7 cellular contexts compared by ENCODE assay signal in the genomic region with DNA sequence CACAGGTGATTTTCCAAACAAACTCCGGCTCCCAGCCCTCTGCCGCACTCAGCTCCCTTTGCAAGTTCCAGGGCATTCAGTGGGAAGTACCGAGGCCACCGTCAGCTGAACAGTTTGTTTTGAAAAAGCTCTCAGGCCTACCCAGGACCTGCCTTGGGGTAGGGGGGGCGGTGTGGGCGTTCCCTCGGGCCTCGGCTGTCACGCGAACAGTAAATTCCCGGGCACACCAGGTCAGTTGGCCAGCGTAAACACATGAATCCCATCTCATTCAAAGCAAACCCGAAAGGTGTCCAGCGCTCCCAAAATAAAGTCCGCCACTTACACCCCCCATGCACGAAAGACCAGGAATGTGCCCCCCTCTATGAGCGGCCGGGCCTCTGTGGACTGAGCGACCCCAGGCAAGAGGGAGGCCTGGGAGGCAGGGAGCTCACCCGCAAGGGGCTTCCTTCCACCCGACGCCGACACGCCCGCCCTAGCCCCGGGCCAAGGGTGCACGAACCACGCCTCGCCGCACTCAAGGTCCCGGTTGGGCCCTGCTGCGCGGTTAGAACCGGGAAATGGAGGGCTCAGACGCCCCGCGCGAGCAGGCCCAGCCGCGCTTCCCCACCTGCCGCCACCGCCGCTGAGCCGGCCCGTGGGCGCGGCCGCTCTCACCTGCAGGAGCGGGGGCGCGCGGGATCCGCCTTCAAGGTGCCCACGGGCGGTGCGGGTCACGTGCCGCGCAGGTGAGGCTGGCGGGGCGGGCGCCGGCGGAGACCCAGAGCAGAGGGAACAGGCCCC. TPM values are rescaled to one million over a fixed set of nuclear protein-coding genes. Genes with fewer than 3 reads are reported as not detected.
DNase-seq lines count a peak whose midpoint lies in the region; ATAC-seq and TF ChIP-seq lines count a peak whose summit lies in the region.

A gene with protein sequence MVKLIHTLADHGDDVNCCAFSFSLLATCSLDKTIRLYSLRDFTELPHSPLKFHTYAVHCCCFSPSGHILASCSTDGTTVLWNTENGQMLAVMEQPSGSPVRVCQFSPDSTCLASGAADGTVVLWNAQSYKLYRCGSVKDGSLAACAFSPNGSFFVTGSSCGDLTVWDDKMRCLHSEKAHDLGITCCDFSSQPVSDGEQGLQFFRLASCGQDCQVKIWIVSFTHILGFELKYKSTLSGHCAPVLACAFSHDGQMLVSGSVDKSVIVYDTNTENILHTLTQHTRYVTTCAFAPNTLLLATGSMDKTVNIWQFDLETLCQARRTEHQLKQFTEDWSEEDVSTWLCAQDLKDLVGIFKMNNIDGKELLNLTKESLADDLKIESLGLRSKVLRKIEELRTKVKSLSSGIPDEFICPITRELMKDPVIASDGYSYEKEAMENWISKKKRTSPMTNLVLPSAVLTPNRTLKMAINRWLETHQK (minus strand): TSS at position 775 of the 780 bp plus-strand sequence. CDS start 3,634 bp downstream, outside the sequence.

- H3K4me1 ChIP-seq in ectodermal cell (ENCODE audit: control insufficient read depth, insufficient read depth, low read length) (peaks cover 8% of the 10 kb centered on the region), lower lobe of right lung (peaks cover 27% of the 10 kb centered on the region)

- H3K27me3 ChIP-seq in H7 (ENCODE audit: control insufficient read depth, insufficient read depth, low read length) (no peaks in the 10 kb centered on the region), MG63 (no peaks in the 10 kb centered on the region), ectodermal cell (ENCODE audit: control insufficient read depth, insufficient read depth, low read length, poor library complexity, severe bottlenecking) (no peaks in the 10 kb centered on the region), lower lobe of right lung (ENCODE audit: low read depth) (no peaks in the 10 kb centered on the region)

- TF ChIP-seq CTCF in WI38 (IDR thresholded peaks at IDR 0.05; ENCODE audit: low read depth, low read length) (no peak), lower lobe of right lung (IDR thresholded peaks at IDR 0.05) (no peak)

- peak; percentile 75 to 82 for ATAC-seq in lower lobe of right lung

- intact Hi-C loops in lower lobe of right lung (cut with DNase I): no loop called here

- H3K4me3 ChIP-seq in GM08714 (ENCODE audit: low read length) (peak within 1 kb of the TSS; percentile 83), H7 (ENCODE audit: insufficient read depth, low read depth, low read length) (peak within 1 kb of the TSS; percentile 81), MG63 (peak within 1 kb of the TSS; percentile 62), WI38 (ENCODE audit: low read depth, low read length) (peak within 1 kb of the TSS; percentile 86), ectodermal cell (ENCODE audit: insufficient read depth, low read depth, low read length) (peak within 1 kb of the TSS; percentile 86), lower lobe of right lung (peak within 1 kb of the TSS; percentile 70)

- WGBS in ectodermal cell, 2 experiments: 2 to 3% methylated on average over 64 of the region's 64 CpGs

- DNase-seq in H7 (peak; percentile 72), MG63 (peak; percentile 77), lower lobe of right lung (peak; percentile 87)
- DNase-seq in stimulated activated CD8-positive, alpha-beta memory T cell treated with anti-CD3 and anti-CD28 coated beads, Interleukin-4, amount 100 ng/mL, for 24 hours (ENCODE audit: low read depth): peak; percentile 39

- H3K27ac ChIP-seq in ectodermal cell (ENCODE audit: insufficient read depth, low read depth, low read length, poor library complexity, severe bottlenecking) (peak within 1 kb of the TSS; percentile 91), lower lobe of right lung (peak within 1 kb of the TSS; percentile 91)

- H3K9me3 ChIP-seq in MG63 (no peaks in the 10 kb centered on the region), ectodermal cell (ENCODE audit: control insufficient read depth, low read length) (no peaks in the 10 kb centered on the region), lower lobe of right lung (no peaks in the 10 kb centered on the region)

- H3K36me3 ChIP-seq in H7 (replicated peaks; ENCODE audit: control insufficient read depth, insufficient read depth, low read length) (no peaks in the 10 kb centered on the region), MG63 (no peaks in the 10 kb centered on the region), ectodermal cell (ENCODE audit: control insufficient read depth, insufficient read depth, low read length) (no peaks in the 10 kb centered on the region), lower lobe of right lung (peaks cover 8% of the 10 kb centered on the region)

RNA-seq across cellular contexts. Expression of the gene that starts here (rescaled TPM):
- total RNA-seq in H7 (2014; rRNA removed; shearing (Covaris generic)): 7.4 TPM in 2 replicates
- total RNA-seq in MG63 (2014; rRNA removed; shearing (Covaris generic); ENCODE audit: low replicate concordance): 8.3 and 12.8 TPM in 2 replicates
- polyA plus RNA-seq in ectodermal cell (2013, experiment 1 of 4): 8.0 TPM
- 7.5 TPM for polyA plus RNA-seq in ectodermal cell (2013, experiment 2 of 4)
- polyA plus RNA-seq in ectodermal cell (2013, experiment 3 of 4): 8.2 TPM
- polyA plus RNA-seq in ectodermal cell (2013, experiment 4 of 4): 8.6 TPM
- 16.5 TPM for total RNA-seq in lower lobe of right lung

Comparison
In these comparisons a context has a peak if more than half of its experiments do, and no peak if none do; other contexts are left out.
1. Peak in every context shown above with its lines: DNase-seq, ATAC-seq, H3K4me3 ChIP-seq and H3K27ac ChIP-seq.